ENCODE assay signal across 28 cellular contexts in the genomic region with DNA sequence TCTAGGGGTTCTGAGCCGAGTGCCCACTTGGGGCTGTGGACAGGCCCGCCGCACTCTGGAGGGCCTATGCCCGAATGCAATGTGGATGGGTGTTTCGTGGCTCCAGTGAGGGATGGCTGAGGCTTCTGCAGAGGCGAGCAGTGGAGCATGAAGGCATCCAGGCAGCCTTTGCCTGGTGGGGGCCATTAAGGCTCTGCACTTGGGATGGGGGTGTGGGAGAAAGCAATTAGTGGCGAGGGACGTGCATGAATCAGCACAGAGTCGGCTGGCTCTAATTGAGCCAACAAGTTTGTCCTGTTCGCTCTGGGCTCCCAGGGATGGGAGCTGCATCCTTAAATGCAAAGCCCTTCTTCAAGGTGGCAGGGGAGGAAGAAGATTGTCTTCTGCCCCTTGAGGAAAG.
"Had no signal": no experiment of that assay in that cellular context is flagged by ENCODE, and none has a peak within 500 bp of the region (broad histone marks: within the 10 kb centered on the region; RNA-seq: fewer than 3 reads in every experiment).

No MANE protein-coding gene starts in this region.

- H3K9me3 ChIP-seq: gastroesophageal sphincter, left lung, lower lobe of right lung, sigmoid colon, thoracic aorta had no signal

- H3K27ac ChIP-seq: cardiac muscle cell, coronary artery, gastroesophageal sphincter, left lung, lower lobe of right lung, sigmoid colon, thoracic aorta had no signal

- H3K36me3 ChIP-seq: cardiac muscle cell, left lung, lower lobe of right lung had no signal

- ATAC-seq: activated CD4-positive, alpha-beta T cell treated with anti-CD3 and anti-CD28 coated beads for 36 hours; activated CD8-positive, alpha-beta memory T cell treated with anti-CD3 and anti-CD28 coated beads, Interleukin-2, amount 10 ng/mL, durations not matched to agents 7 days and 5 days; activated CD8-positive, alpha-beta T cell treated with anti-CD3 and anti-CD28 coated beads, Interleukin-2, amount 10 ng/mL, durations not matched to agents 7 days and 5 days; activated naive CD4-positive, alpha-beta T cell treated with anti-CD3 and anti-CD28 coated beads, Interleukin-2, amount 50 U/mL, for 72 hours; gastroesophageal sphincter; left lung; lower lobe of right lung; natural killer cell; stimulated activated effector memory CD8-positive, alpha-beta T cell treated with anti-CD3 and anti-CD28 coated beads, Interleukin-12 subunit alpha, Interleukin-12 subunit beta, amount 100 ng/mL, for 72 hours had no signal

- H3K4me1 ChIP-seq: gastroesophageal sphincter, left lung, lower lobe of right lung had no signal

- DNase-seq: activated CD4-positive, alpha-beta T cell treated with anti-CD3 and anti-CD28 coated beads for 36 hours; activated CD4-positive, CD25-positive, alpha-beta regulatory T cell; activated CD8-positive, alpha-beta memory T cell treated with anti-CD3 and anti-CD28 coated beads, Interleukin-2, amount 10 ng/mL, durations not matched to agents 7 days and 5 days; activated CD8-positive, alpha-beta T cell treated with anti-CD3 and anti-CD28 coated beads, Interleukin-2, amount 10 ng/mL, durations not matched to agents 7 days and 5 days; activated naive CD4-positive, alpha-beta T cell; activated T-cell treated with anti-CD3 and anti-CD28 coated beads, Interleukin-2, amount 50 U/mL, for 48 hours; cerebellar nuclear complex; dorsolateral prefrontal cortex; effector memory CD4-positive, alpha-beta T cell; erythroblast; head of caudate nucleus; hippocampal formation; kidney; left lung; lower lobe of right lung; mesendoderm; natural killer cell; sigmoid colon; small intestine; stimulated activated CD4-positive, alpha-beta T cell treated with anti-CD3 and anti-CD28 coated beads, Interleukin-4, amount 100 ng/mL, for 24 hours; T-helper 1 cell; trophoblast cell had no signal

- H3K4me3 ChIP-seq: cardiac muscle cell, coronary artery, dorsolateral prefrontal cortex, gastroesophageal sphincter, left lung, lower lobe of right lung, sigmoid colon, thoracic aorta had no signal

- H3K27me3 ChIP-seq: cardiac muscle cell, dorsolateral prefrontal cortex, gastroesophageal sphincter, left lung, sigmoid colon had no signal
